18 cellular contexts compared by ENCODE assay signal in the genomic region with DNA sequence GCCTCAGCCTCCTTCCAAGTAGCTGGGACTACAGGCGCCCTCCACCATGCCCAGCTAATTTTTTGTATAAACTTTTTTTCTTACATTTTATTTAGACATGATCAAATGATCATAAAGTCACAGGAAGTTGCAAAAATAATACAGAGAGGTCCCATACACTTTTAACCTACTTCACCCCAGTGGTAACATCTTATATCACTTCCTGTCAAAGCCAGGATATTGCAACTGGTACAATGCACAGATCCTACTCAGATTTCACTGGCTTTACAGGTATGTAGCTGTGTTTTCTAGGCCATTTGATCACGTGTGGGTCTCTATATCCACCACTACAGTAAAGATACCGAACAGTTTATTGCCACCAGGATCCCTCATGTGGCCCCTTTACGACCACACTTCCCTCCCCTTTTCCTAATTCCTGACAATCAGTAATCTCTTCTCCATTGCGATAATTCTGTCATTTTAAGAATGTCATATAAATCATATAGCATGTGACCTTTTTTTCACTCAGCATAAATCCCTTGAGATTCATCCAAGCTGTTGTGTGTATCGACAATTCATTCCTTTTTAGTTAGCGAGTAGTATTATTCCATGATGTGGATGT.
"Had no signal": no experiment of that assay in that cellular context is flagged by ENCODE, and none has a peak within 500 bp of the region (broad histone marks: within the 10 kb centered on the region; RNA-seq: fewer than 3 reads in every experiment).

No MANE protein-coding gene starts in this region.

- H3K27ac Mint-ChIP-seq: activated CD4-positive, alpha-beta T cell treated with anti-CD3 and anti-CD28 coated beads, Interleukin-2, amount 10 ng/mL, durations not matched to agents 7 days and 5 days; activated naive CD4-positive, alpha-beta T cell treated with anti-CD3 and anti-CD28 coated beads, Interleukin-2, amount 50 U/mL, for 72 hours; activated T-helper 2 cell treated with anti-CD3 and anti-CD28 coated beads, Interferon-gamma antibody, Interleukin-2, Interleukin-4, amounts not matched to agents 10 μg/mL and 5 μg/mL and 100 μg/mL, durations not matched to agents 14 hours and 24 hours and 36 hours; brain; nephron progenitor cell; stimulated activated effector memory CD8-positive, alpha-beta T cell treated with anti-CD3 and anti-CD28 coated beads, Interleukin-12 subunit alpha, Interleukin-12 subunit beta, amount 100 ng/mL, for 72 hours; type B pancreatic cell had no signal

- H3K9me3 ChIP-seq: colonic mucosa, lower lobe of right lung, sigmoid colon, stomach had no signal

- H3K27me3 Mint-ChIP-seq: activated CD4-positive, alpha-beta T cell treated with anti-CD3 and anti-CD28 coated beads, Interleukin-2, amount 10 ng/mL, durations not matched to agents 7 days and 5 days; brain; type B pancreatic cell had no signal

- DNase-seq: activated CD4-positive, alpha-beta T cell treated with anti-CD3 and anti-CD28 coated beads, Interleukin-2, amount 10 ng/mL, durations not matched to agents 7 days and 5 days; central memory CD4-positive, alpha-beta T cell; colonic mucosa; erythroblast; foreskin melanocyte; lower lobe of right lung; nephron progenitor cell; nucleus accumbens; sigmoid colon; stimulated activated CD4-positive, alpha-beta T cell treated with anti-CD3 and anti-CD28 coated beads, Interleukin-4, amount 100 ng/mL, for 24 hours; stomach had no signal

- H3K27me3 ChIP-seq: colonic mucosa, sigmoid colon, stomach had no signal

- H3K36me3 ChIP-seq: colonic mucosa, lower lobe of right lung, sigmoid colon, stomach had no signal

- H3K4me1 ChIP-seq: colonic mucosa had no signal

- H3K36me3 Mint-ChIP-seq: type B pancreatic cell had no signal

- FAIRE-seq: keratinocyte had no signal

- H3K4me3 ChIP-seq: colonic mucosa, lower lobe of right lung, sigmoid colon, stomach had no signal

- H3K4me1 Mint-ChIP-seq: brain, nephron progenitor cell had no signal

- H3K4me3 Mint-ChIP-seq: activated CD4-positive, alpha-beta T cell treated with anti-CD3 and anti-CD28 coated beads, Interleukin-2, amount 10 ng/mL, durations not matched to agents 7 days and 5 days; brain; nephron progenitor cell; stimulated activated effector memory CD8-positive, alpha-beta T cell treated with anti-CD3 and anti-CD28 coated beads, Interleukin-12 subunit alpha, Interleukin-12 subunit beta, amount 100 ng/mL, for 72 hours; type B pancreatic cell had no signal

- ATAC-seq: activated CD4-positive, CD25-positive, alpha-beta regulatory T cell treated with anti-CD3 and anti-CD28 coated beads, Interleukin-2, amount 50 U/mL, for 24 hours; activated naive CD4-positive, alpha-beta T cell treated with anti-CD3 and anti-CD28 coated beads, Interleukin-2, amount 50 U/mL, for 72 hours; lower lobe of right lung; stimulated activated effector memory CD8-positive, alpha-beta T cell treated with anti-CD3 and anti-CD28 coated beads, Interleukin-12 subunit alpha, Interleukin-12 subunit beta, amount 100 ng/mL, for 72 hours had no signal

- H3K9me3 Mint-ChIP-seq: activated CD4-positive, alpha-beta T cell treated with anti-CD3 and anti-CD28 coated beads, Interleukin-2, amount 10 ng/mL, durations not matched to agents 7 days and 5 days; activated naive CD4-positive, alpha-beta T cell treated with anti-CD3 and anti-CD28 coated beads, Interleukin-2, amount 50 U/mL, for 72 hours had no signal
